Comparison of ENCODE assay signal across 9 cellular contexts in the genomic region with DNA sequence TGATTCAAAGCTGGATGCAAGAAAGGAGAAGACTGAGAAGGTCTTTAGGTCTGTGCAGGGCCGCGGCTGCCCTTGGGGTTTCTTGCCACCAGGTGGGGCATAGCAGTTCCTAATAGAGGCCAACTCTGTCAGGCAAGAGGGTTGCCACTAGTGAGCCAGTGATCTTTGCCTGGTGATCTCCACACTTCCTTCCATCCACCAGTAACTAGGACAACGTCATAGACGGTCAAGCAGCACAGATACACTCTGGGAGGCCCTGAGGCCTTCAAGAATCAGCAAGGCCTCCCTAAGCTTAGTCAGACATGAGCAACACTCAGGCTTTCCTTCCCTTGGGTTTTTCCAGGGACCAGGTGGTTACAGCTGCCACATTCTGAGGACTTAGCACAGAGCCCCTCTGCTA. TPM values are rescaled to one million over a fixed set of nuclear protein-coding genes. Genes with fewer than 3 reads are reported as not detected.
A peak's percentile ranks its signal among the peaks of the same experiment; 100 is the strongest.
DNase-seq lines count a peak whose midpoint lies in the region; ATAC-seq and TF ChIP-seq lines count a peak whose summit lies in the region.
"Had no signal": no experiment of that assay in that cellular context is flagged by ENCODE, and none has a peak within 500 bp of the region (broad histone marks: within the 10 kb centered on the region; RNA-seq: fewer than 3 reads in every experiment).

No MANE protein-coding gene starts in this region.

- DNase-seq in NOMO-1 (lab: John Stamatoyannopoulos, UW; ENCODE audit: unreplicated experiment in 2 of 2) (peak; percentile 26 to 35), NOMO-1 treated with dmso at 0.1 percent for 144 hours (lab: John Stamatoyannopoulos, UW; ENCODE audit: unreplicated experiment) (no peak), gastrocnemius medialis (no peak), NCI-H2081 treated with DMSO at 0.1 percent for 48 hours (lab: John Stamatoyannopoulos, UW) (no peak), globus pallidus (ENCODE audit: low spot score) (no peak)
- DNase-seq in central memory CD8-positive, alpha-beta T cell (ENCODE audit: low spot score in 2 of 2), result peak; percentile 33 to 47

- ATAC-seq in central memory CD8-positive, alpha-beta T cell (replicated peaks; ENCODE audit: extremely low read depth, poor library complexity, severe bottlenecking), result peak; percentile 75
- ATAC-seq in gastrocnemius medialis (no peak), HG03095 (IDR thresholded peaks at IDR 0.05; ENCODE audit: unreplicated experiment) (no peak)

- peaks cover 21% of the 10 kb centered on the region for H3K4me1 Mint-ChIP-seq in central memory CD8-positive, alpha-beta T cell

- H3K27ac ChIP-seq in VCaP (no peak overlapping the region), gastrocnemius medialis (no peak overlapping the region)
- H3K27ac ChIP-seq: BLaER1 treated with 17β-estradiol and CSF1 and Interleukin-3, amounts not matched to agents 10 nM and 100 nM had no signal

- no peaks in the 10 kb centered on the region for H3K9me3 ChIP-seq in gastrocnemius medialis
- H3K9me3 ChIP-seq: BLaER1 treated with 17β-estradiol and CSF1 and Interleukin-3, amounts not matched to agents 10 nM and 100 nM had no signal

- in situ Hi-C loops in gastrocnemius medialis (cut with MboI; ENCODE audit: low sequenced_read_pairs in 4 of 4), result no loop called here

- TF ChIP-seq CTCF in VCaP (conservative IDR thresholded peaks at IDR 0.05) (peak; percentile 15; the same call in 1 of the 2 replicates), gastrocnemius medialis (IDR thresholded peaks at IDR 0.05 in 4 of 5, conservative IDR thresholded peaks at IDR 0.05 in 1 of 5) (peak; percentile 8 to 34 (median 22))

- intact Hi-C loops in gastrocnemius medialis (cut with DNase I; ENCODE audit: low total_unique reads), result loop anchor here (10.0 kb wide), 1 partner anchor 69 kb away; no protein-coding TSS in a partner anchor

- H3K36me3 ChIP-seq in gastrocnemius medialis, result no peaks in the 10 kb centered on the region
- H3K36me3 ChIP-seq: BLaER1 treated with 17β-estradiol and CSF1 and Interleukin-3, amounts not matched to agents 10 nM and 100 nM had no signal

- TF ChIP-seq POLR2A in gastrocnemius medialis (IDR thresholded peaks at IDR 0.05), result no peak

- no peaks in the 10 kb centered on the region for H3K4me1 ChIP-seq in gastrocnemius medialis

- no peaks in the 10 kb centered on the region for H3K27me3 ChIP-seq in gastrocnemius medialis
- H3K27me3 ChIP-seq: BLaER1 treated with 17β-estradiol and CSF1 and Interleukin-3, amounts not matched to agents 10 nM and 100 nM had no signal

- no peak overlapping the region for H3K4me3 Mint-ChIP-seq in central memory CD8-positive, alpha-beta T cell

- no peak overlapping the region for H3K27ac Mint-ChIP-seq in central memory CD8-positive, alpha-beta T cell (ENCODE audit: low read depth)

- no peak overlapping the region for H3K4me3 ChIP-seq in gastrocnemius medialis
- H3K4me3 ChIP-seq: BLaER1 treated with 17β-estradiol and CSF1 and Interleukin-3, amounts not matched to agents 10 nM and 100 nM had no signal

- peaks cover 16% of the 10 kb centered on the region for H3K27me3 Mint-ChIP-seq in central memory CD8-positive, alpha-beta T cell

- H3K36me3 Mint-ChIP-seq in central memory CD8-positive, alpha-beta T cell (ENCODE audit: insufficient read depth), result no peaks in the 10 kb centered on the region

- H3K9me3 Mint-ChIP-seq in central memory CD8-positive, alpha-beta T cell, result no peaks in the 10 kb centered on the region

RNA-seq across cellular contexts. Expression of a gene that starts 32.9 kb away (rescaled TPM):
- 10 to 100 TPM in 3 of 4 donors, 1 to 10 TPM in 1; 9.3 to 19.0 (median 12.0) TPM for total RNA-seq in gastrocnemius medialis

Comparison
In these comparisons a context has a peak if more than half of its experiments do, and no peak if none do; other contexts are left out.
1. DNase-seq: peak in NOMO-1 (2 of 2) and central memory CD8-positive, alpha-beta T cell (2 of 2); none in NOMO-1 treated with dmso at 0.1 percent for 144 hours (single experiment), gastrocnemius medialis (0 of 2), NCI-H2081 treated with DMSO at 0.1 percent for 48 hours (single experiment) and globus pallidus (single experiment).